In the genomic region with DNA sequence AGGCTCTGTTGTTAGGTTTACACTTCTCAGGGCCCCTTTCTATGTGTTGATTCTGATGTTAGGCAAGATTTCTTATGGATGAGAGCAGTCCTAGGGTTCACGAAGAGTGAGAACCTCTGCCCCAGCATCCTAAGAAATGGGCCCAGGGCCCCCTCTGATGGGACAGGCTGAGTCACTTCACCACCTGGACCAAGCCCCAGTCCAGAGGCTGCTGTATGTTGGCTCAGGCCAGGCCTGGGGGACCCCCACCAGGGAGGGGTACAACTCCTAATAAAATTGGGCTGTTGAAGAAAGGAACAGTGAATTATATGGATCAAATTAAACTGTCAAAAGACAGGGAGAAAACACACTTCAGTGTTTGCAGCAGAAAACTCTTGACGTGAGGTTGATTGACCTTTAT, we compare ENCODE assay signal across 28 cellular contexts.
"Had no signal": no experiment of that assay in that cellular context is flagged by ENCODE, and none has a peak within 500 bp of the region (broad histone marks: within the 10 kb centered on the region; RNA-seq: fewer than 3 reads in every experiment).

No MANE protein-coding gene starts in this region.

- ATAC-seq: effector memory CD8-positive, alpha-beta T cell; heart right ventricle; left colon; left ventricle myocardium superior; lower lobe of right lung; natural killer cell treated with Interleukin-12 subunit alpha and Interleukin-12 subunit beta and Interleukin-15 and Interleukin-18, amount 100 ng/mL, for 72 hours; stimulated activated effector memory CD8-positive, alpha-beta T cell treated with anti-CD3 and anti-CD28 coated beads, Interleukin-12 subunit alpha, Interleukin-12 subunit beta, amount 100 ng/mL, for 72 hours had no signal

- H3K4me1 ChIP-seq: esophagus squamous epithelium, lower lobe of right lung, parathyroid adenoma, sigmoid colon, stomach, thyroid gland had no signal

- H3K9ac ChIP-seq: parathyroid adenoma had no signal

- DNase-seq: cortex of kidney; effector memory CD8-positive, alpha-beta T cell; erythroblast; esophagus squamous epithelium; foreskin melanocyte; glutamatergic neuron; heart right ventricle; hippocampal formation; immature natural killer cell; islet precursor cell; kidney glomerular epithelial cell; left colon; left ventricle myocardium superior; lower lobe of right lung; mucosa of descending colon; naive B cell; sigmoid colon; stimulated activated CD4-positive, alpha-beta T cell treated with anti-CD3 and anti-CD28 coated beads, Interleukin-2, amount 100 ng/mL, for 24 hours; stimulated activated CD4-positive, alpha-beta T cell treated with anti-CD3 and anti-CD28 coated beads, Interleukin-4, amount 100 ng/mL, for 24 hours; stimulated activated naive CD4-positive, alpha-beta T cell treated with Interleukin-2 at 50 U/mL for 16 hours; thyroid gland; trophoblast cell had no signal

- H3K79me2 ChIP-seq: parathyroid adenoma had no signal

- H2AFZ ChIP-seq: parathyroid adenoma had no signal

- H3K27ac ChIP-seq: esophagus squamous epithelium, heart right ventricle, lower lobe of right lung, neutrophil, parathyroid adenoma, sigmoid colon, stomach, thyroid gland had no signal

- H3K4me3 ChIP-seq: esophagus squamous epithelium, heart right ventricle, lower lobe of right lung, mucosa of descending colon, sigmoid colon, stomach, thyroid gland had no signal

- H3K36me3 ChIP-seq: esophagus squamous epithelium, heart right ventricle, lower lobe of right lung, neutrophil, sigmoid colon, stomach, thyroid gland had no signal

- H3K9me3 ChIP-seq: esophagus squamous epithelium, heart right ventricle, lower lobe of right lung, mucosa of descending colon, neutrophil, sigmoid colon, stomach, thyroid gland had no signal

- FAIRE-seq: endometrium had no signal

- H3K27me3 ChIP-seq: esophagus squamous epithelium, neutrophil, sigmoid colon, stomach, thyroid gland had no signal
